Comparison of ENCODE assay signal across 26 cellular contexts in genomic region chr3:107548601-107549000, GRCh38. TPM values are rescaled to one million over a fixed set of nuclear protein-coding genes. Genes with fewer than 3 reads are reported as not detected.
DNase-seq lines count a peak whose midpoint lies in the region; ATAC-seq, FAIRE-seq and TF ChIP-seq lines count a peak whose summit lies in the region.
"Had no signal": no experiment of that assay in that cellular context is flagged by ENCODE, and none has a peak within 500 bp of the region (broad histone marks: within the 10 kb centered on the region; RNA-seq: fewer than 3 reads in every experiment).

No MANE protein-coding gene starts in this region.

- TF ChIP-seq CTCF in A549 (IDR thresholded peaks at IDR 0.05) (no peak), H1 (IDR thresholded peaks at IDR 0.05; ENCODE audit: control extremely low read depth in 1 of 3, insufficient read depth in 1 of 3, low read depth in 1 of 3, low read length in 3 of 3) (no peak), chondrocyte (IDR thresholded peaks at IDR 0.05) (no peak)

- H3K14ac ChIP-seq in H1 (ENCODE audit: insufficient read length): no peak overlapping the region

- H3K36me3 Mint-ChIP-seq in chondrocyte (ENCODE audit: low read depth): peaks cover 4% of the 10 kb centered on the region

- no peak overlapping the region for H2AFZ ChIP-seq in H1 (ENCODE audit: low read length)

- no peak overlapping the region for H3K27ac ChIP-seq in A549
- no peak overlapping the region for H3K27ac ChIP-seq in H1 (ENCODE audit: low read depth, low read length)
- H3K27ac ChIP-seq: 22Rv1, BLaER1 had no signal

- no peak overlapping the region for H3K4me2 ChIP-seq in A549
- H3K4me2 ChIP-seq in H1 (ENCODE audit: insufficient read depth in 1 of 2, low read depth in 2 of 2, low read length in 2 of 2): no peak overlapping the region
- H3K4me2 ChIP-seq: BLaER1 had no signal

- no peaks in the 10 kb centered on the region for H3K23me2 ChIP-seq in H1 (ENCODE audit: low read depth, low read length)

- H3K79me2 ChIP-seq in H1 (ENCODE audit: control insufficient read depth in 1 of 2, insufficient read depth in 2 of 2, low read length in 2 of 2): peaks cover 0 to 31% of the 10 kb centered on the region in 2 experiments; a peak in 2 of 4 replicates

- H3K18ac ChIP-seq in H1 (ENCODE audit: extremely low read depth, low read length): no peak overlapping the region

- no peak overlapping the region for H3K23ac ChIP-seq in H1 (ENCODE audit: insufficient read length)

- FAIRE-seq in A549 (lab: Jason Lieb, UNC) (no peak), HTR-8/SVneo (lab: Jason Lieb, UNC) (peak; percentile 13), H1 (lab: Jason Lieb, UNC) (no peak)
- FAIRE-seq: GM12878, GM12892, GM19239 had no signal

- H4K20me1 ChIP-seq in H1 (replicated peaks in 1 of 2; ENCODE audit: control insufficient read depth in 1 of 2, insufficient read depth in 2 of 2, low read length in 2 of 2): no peaks in the 10 kb centered on the region

- H2BK120ac ChIP-seq in H1 (replicated peaks; ENCODE audit: low read depth, low read length): no peak overlapping the region

- TF ChIP-seq POLR2A in A549 (IDR thresholded peaks at IDR 0.05; ENCODE audit: low read length): no peak
- TF ChIP-seq POLR2A in H1 (IDR thresholded peaks at IDR 0.05; ENCODE audit: control extremely low read depth in 1 of 2, low read depth in 2 of 2, low read length in 2 of 2): no peak

- no peak overlapping the region for H2AK5ac ChIP-seq in H1 (ENCODE audit: low read depth, low read length)

- no peak overlapping the region for H4K8ac ChIP-seq in H1 (ENCODE audit: extremely low read depth, insufficient read depth, low read length)

- no peaks in the 10 kb centered on the region; a peak in 1 of 8 replicates for H3K36me3 ChIP-seq in H1 (ENCODE audit: control insufficient read depth in 2 of 4, insufficient read depth in 4 of 4, low read length in 3 of 4)
- H3K36me3 ChIP-seq: BE2C had no signal

- H3K27me3 ChIP-seq in H1 (replicated peaks in 1 of 4; ENCODE audit: control insufficient read depth in 3 of 4, extremely low read depth in 1 of 4, insufficient read depth in 3 of 4, low read length in 3 of 4): no peaks in the 10 kb centered on the region
- H3K27me3 ChIP-seq: BE2C, BLaER1 had no signal

- no peak overlapping the region for H2BK20ac ChIP-seq in H1 (ENCODE audit: low read length)

- no peak overlapping the region for H4K91ac ChIP-seq in H1 (replicated peaks; ENCODE audit: insufficient read length, low read length)

- H2BK15ac ChIP-seq in H1 (ENCODE audit: low read length): no peak overlapping the region

- TF ChIP-seq EP300 in A549 (IDR thresholded peaks at IDR 0.05): no peak
- TF ChIP-seq EP300 in H1 (IDR thresholded peaks at IDR 0.05; ENCODE audit: borderline replicate concordance in 1 of 2, low read depth in 2 of 2, low read length in 2 of 2): no peak

- H3K9me3 Mint-ChIP-seq in chondrocyte (ENCODE audit: low read depth): peaks cover 5% of the 10 kb centered on the region

- H3K4me1 Mint-ChIP-seq in chondrocyte (ENCODE audit: low read depth): no peaks in the 10 kb centered on the region

- H3K4ac ChIP-seq in H1 (replicated peaks; ENCODE audit: insufficient read length, low read depth, low read length): no peak overlapping the region

- H2BK12ac ChIP-seq in H1 (ENCODE audit: low read depth, low read length): no peak overlapping the region

- DNase-seq in A549 (ENCODE audit: low read depth in 1 of 2, low spot score in 1 of 2) (no peak), HTR-8/SVneo (ENCODE audit: insufficient read length, low spot score) (no peak), H1 (ENCODE audit: low read depth in 1 of 2, low spot score in 2 of 2) (no peak), midbrain (lab: John Stamatoyannopoulos, UW) (no peak), chondrocyte (ENCODE audit: low spot score) (no peak)
- DNase-seq: ACHN; BE2C; C1 segment of cervical spinal cord; CD4-positive, alpha-beta memory T cell; CD4-positive, CD25-positive, alpha-beta regulatory T cell; CD8-positive, alpha-beta memory T cell; COR-L47; DMS 273 treated with DMSO at 0.1 percent for 48 hours; DMS153; DMS53; DMS79; DND-41; EL; GDM1 had no signal

- no peak for TF ChIP-seq RAD21 in A549 (conservative IDR thresholded peaks at IDR 0.05 in 1 of 2, IDR thresholded peaks at IDR 0.05 in 1 of 2)
- no peak for TF ChIP-seq RAD21 in H1 (IDR thresholded peaks at IDR 0.05 in 1 of 2, conservative IDR thresholded peaks at IDR 0.05 in 1 of 2; ENCODE audit: low read depth in 2 of 2, low read length in 2 of 2)

- H3K27ac Mint-ChIP-seq in chondrocyte (ENCODE audit: unreplicated experiment): no peak overlapping the region
- H3K27ac Mint-ChIP-seq: CD14-positive monocyte; CD4-positive, alpha-beta memory T cell; CD4-positive, CD25-positive, alpha-beta regulatory T cell; CD8-positive, alpha-beta memory T cell had no signal

- CTCF ChIA-PET in A549 (lab: Yijun Ruan, JAX) (interaction anchor here (1.4 to 3.6 kb wide), 2 partner anchors 277 to 313 kb away, joined by 6 to 10 read pairs; no protein-coding TSS in a partner anchor), H1 (lab: Charles Lee; ENCODE audit: partially characterized antibody) (interaction anchor here (1.6 to 2.1 kb wide), 2 partner anchors 9 to 313 kb away, joined by 3 to 6 read pairs; no protein-coding TSS in a partner anchor)

- POLR2A ChIA-PET in A549 (lab: Yijun Ruan, JAX) (no interaction called here), H1 (lab: Charles Lee; ENCODE audit: partially characterized antibody) (no interaction called here)

- H3K79me1 ChIP-seq in H1 (ENCODE audit: low read depth, low read length): no peaks in the 10 kb centered on the region; the same call in 1 of the 2 replicates

- no peak for ATAC-seq in A549
- ATAC-seq in HG03432 (IDR thresholded peaks at IDR 0.05; ENCODE audit: unreplicated experiment): no peak
- ATAC-seq: GM12878 had no signal

- 68% methylated on average over 2 of the region's 2 CpGs for WGBS in A549 (ENCODE audit: missing lambda C conversion rate)
- WGBS in H1 (ENCODE audit: extremely low coverage in 1 of 2, insufficient coverage in 1 of 2, insufficient read length in 1 of 2, insufficient replicate concordance in 2 of 2, low coverage in 1 of 2, low lambda C conversion rate in 2 of 2, missing lambda C conversion rate in 1 of 2), 2 experiments: 87% methylated on average over 2 of the region's 2 CpGs; no CpG with 5 or more reads in 1 of the 2 experiments

- H3K4me1 ChIP-seq in A549 (no peaks in the 10 kb centered on the region), H1 (replicated peaks in 1 of 4; ENCODE audit: control insufficient read depth in 3 of 4, insufficient read depth in 4 of 4, low read length in 3 of 4) (peaks cover 0 to 3% (median 0%) of the 10 kb centered on the region in 4 experiments; a peak in 1 of 7 replicates)
- H3K4me1 ChIP-seq: BE2C, BLaER1 had no signal

- H2BK5ac ChIP-seq in H1 (ENCODE audit: low read depth, low read length): no peak overlapping the region

- no peaks in the 10 kb centered on the region for H3K27me3 Mint-ChIP-seq in chondrocyte (ENCODE audit: low read depth)
- H3K27me3 Mint-ChIP-seq: CD4-positive, alpha-beta memory T cell; CD4-positive, CD25-positive, alpha-beta regulatory T cell; CD8-positive, alpha-beta memory T cell had no signal

- no peak overlapping the region for H4K5ac ChIP-seq in H1 (ENCODE audit: insufficient read length, low read depth, low read length)

- H3K9me3 ChIP-seq in A549 (no peaks in the 10 kb centered on the region), H1 (ENCODE audit: insufficient read depth in 2 of 2, low read depth in 1 of 2, low read length in 1 of 2) (0 out of 4 replicates have a peak, but pooled peaks cover 0 to 3% of the 10 kb centered on the region in 2 experiments)
- H3K9me3 ChIP-seq: BE2C, BLaER1 had no signal

- H3K4me3 ChIP-seq in A549 (no peak overlapping the region), H1 (ENCODE audit: extremely low read depth in 1 of 4, insufficient read depth in 2 of 4, low read depth in 3 of 4, low read length in 4 of 4) (no peak overlapping the region)
- H3K4me3 ChIP-seq: BLaER1, GM12878 had no signal

- H3K56ac ChIP-seq in H1 (replicated peaks; ENCODE audit: insufficient read length, low read depth, low read length): no peak overlapping the region

- no peak overlapping the region for H3K9ac ChIP-seq in H1 (replicated peaks in 1 of 4; ENCODE audit: extremely low read depth in 1 of 4, low read depth in 3 of 4, low read length in 3 of 4)
- H3K9ac ChIP-seq: BLaER1 had no signal

- no peak overlapping the region for H3K4me3 Mint-ChIP-seq in chondrocyte (ENCODE audit: unreplicated experiment)
- H3K4me3 Mint-ChIP-seq: CD14-positive monocyte; CD4-positive, alpha-beta memory T cell; CD4-positive, CD25-positive, alpha-beta regulatory T cell; CD8-positive, alpha-beta memory T cell had no signal

TF ChIP-seq in A549, 52 proteins besides CTCF, POLR2A, EP300 and RAD21 (continues in another document):
- TF ChIP-seq CBX8 (IDR thresholded peaks at IDR 0.05): no peak
- no peak for TF ChIP-seq JUNB (IDR thresholded peaks at IDR 0.05)
- 0 out of 2 replicates have a peak, but pooled peaks have one; percentile 41 for TF ChIP-seq KDM1A (IDR thresholded peaks at IDR 0.05; ENCODE audit: low read depth)
- no peak for TF ChIP-seq SMC3 (IDR thresholded peaks at IDR 0.05)
- TF ChIP-seq EHMT2 (IDR thresholded peaks at IDR 0.05; ENCODE audit: low read depth): no peak

TF ChIP-seq in H1, 55 proteins besides CTCF, POLR2A, EP300 and RAD21 (continues in another document):
- TF ChIP-seq HDAC2 (IDR thresholded peaks at IDR 0.05; ENCODE audit: borderline replicate concordance in 1 of 2, low read depth in 2 of 2, low read length in 2 of 2): peak in 1 of 2 experiments; percentile 37; a peak in 1 of 4 replicates
- peak; percentile 67 for TF ChIP-seq KDM1A (IDR thresholded peaks at IDR 0.05; ENCODE audit: borderline replicate concordance, low read length)
- no peak for TF ChIP-seq CEBPB (IDR thresholded peaks at IDR 0.05; ENCODE audit: low read depth, low read length)
- no peak for TF ChIP-seq SIX5 (IDR thresholded peaks at IDR 0.05; ENCODE audit: low read depth, low read length)
- TF ChIP-seq CHD2 (IDR thresholded peaks at IDR 0.05; ENCODE audit: low read length): no peak

RNA-seq across cellular contexts. Expression of gene BBX, which starts 25.8 kb away (rescaled TPM):
- polyA plus RNA-seq in A549 (2011; rRNA removed) (55.7 and 62.8 TPM in 2 replicates), A549 (2017; fragmentation: RNase III; extraction: RNeasy Plus Mini Kit Qiagen cat#74134 plus additional on column Dnase treatment) (16.4 to 16.8 TPM (median 16.7 TPM) in 3 replicates), H1 (2011; rRNA removed) (7.1 and 11.0 TPM in 2 replicates)
- polyA plus RNA-seq in A549 (2012; cell fraction: cytosol; rRNA removed): 7.9 and 8.2 TPM in 2 replicates
- 6.4 and 8.8 TPM in 2 replicates for polyA plus RNA-seq in A549 (2012; cell fraction: nucleus; rRNA removed)
- polyA minus RNA-seq in A549 (2011; rRNA and poly(A)+ RNA removed): 119 and 120 TPM in 2 replicates
- total RNA-seq in H1 (2021; fragmentation: NEBNext Ultra II Directional; extraction: Animal tissue kit (Norgen Biotek cat#: 25700)): 37.2 and 42.5 TPM in 2 replicates
- 17.7 TPM for polyA plus RNA-seq in H1 (2011; cell fraction: cytosol; rRNA removed)
- polyA plus RNA-seq in H1 (2011; cell fraction: nucleus; rRNA removed): 25.7 TPM
- polyA plus RNA-seq in H1 (2012, experiment 1 of 2): 16.4 to 20.3 TPM (median 18.1 TPM) in 4 replicates
- polyA plus RNA-seq in H1 (2012, experiment 2 of 2): 0.76 TPM
- polyA plus RNA-seq in H1 (2013, experiment 1 of 2): 22.8 TPM
- 21.5 TPM for polyA plus RNA-seq in H1 (2013, experiment 2 of 2)
- polyA minus RNA-seq in H1 (2011; rRNA and poly(A)+ RNA removed): 67.3 and 121 TPM in 2 replicates
- 29.0 TPM for polyA minus RNA-seq in H1 (2011; cell fraction: cytosol; rRNA and poly(A)+ RNA removed)
- polyA minus RNA-seq in H1 (2011; cell fraction: nucleus; rRNA and poly(A)+ RNA removed): 191 TPM
- total RNA-seq in chondrocyte: 68.4 to 82.7 TPM (median 69.6 TPM) in 3 replicates

Comparison
In these comparisons a context has a peak if more than half of its experiments do, and no peak if none do; other contexts are left out.
1. Of the 18 proteins assayed by ChIP-seq in both H1 and A549: peak only in H1: none; only in A549: none; in both: KDM1A; in neither: 16; mixed calls (peak in some experiments, not most) for 1.